Comparison of ENCODE assay signal across 10 cellular contexts in the genomic region with DNA sequence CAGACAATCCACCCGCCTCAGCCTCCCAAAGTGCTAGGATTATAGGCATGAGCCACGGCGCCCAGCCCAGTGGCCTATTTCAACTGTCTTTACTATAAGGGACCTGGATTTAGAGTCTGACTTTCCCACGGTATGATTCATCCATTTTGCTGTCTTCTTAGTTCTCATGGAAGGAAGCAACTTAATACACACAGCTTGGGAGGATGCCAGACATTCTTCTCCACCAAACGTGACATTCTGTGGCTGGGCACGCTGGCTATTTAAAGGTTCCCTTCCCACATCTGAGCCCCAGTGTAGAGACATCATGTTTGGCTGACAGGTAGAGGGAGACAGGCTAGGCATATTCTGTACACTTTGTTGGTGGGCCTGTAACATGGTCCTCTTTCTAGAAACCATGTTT. TPM values are rescaled to one million over a fixed set of nuclear protein-coding genes. Genes with fewer than 3 reads are reported as not detected.
DNase-seq lines count a peak whose midpoint lies in the region; ATAC-seq, FAIRE-seq and TF ChIP-seq lines count a peak whose summit lies in the region.
"Had no signal": no experiment of that assay in that cellular context is flagged by ENCODE, and none has a peak within 500 bp of the region (broad histone marks: within the 10 kb centered on the region; RNA-seq: fewer than 3 reads in every experiment).

No MANE protein-coding gene starts in this region.

- DNase-seq in H54 (ENCODE audit: insufficient read length, low spot score) = peak; percentile 60
- no peak for DNase-seq in SK-N-SH
- DNase-seq in fibroblast of villous mesenchyme (ENCODE audit: low read depth) = peak; percentile 93
- peak; percentile 70 to 80 for DNase-seq in gastrocnemius medialis
- DNase-seq in NCI-H748 treated with DMSO at 0.1 percent for 48 hours (lab: John Stamatoyannopoulos, UW) = no peak
- DNase-seq in activated CD4-positive, alpha-beta T cell treated with anti-CD3 and anti-CD28 coated beads, Interleukin-2, amount 50 U/mL, for 48 hours = no peak
- DNase-seq in activated CD4-positive, alpha-beta T cell treated with anti-CD3 and anti-CD28 coated beads for 36 hours = no peak
- DNase-seq: activated gamma-delta T cell, naive B cell had no signal

- H3K4me1 ChIP-seq in SK-N-SH (ENCODE audit: control insufficient read depth in 1 of 2, insufficient read depth in 2 of 2, low read depth in 1 of 2, low read length in 1 of 2) (peaks cover 0 to 4% of the 10 kb centered on the region in 2 experiments; a peak in 1 of 4 replicates), gastrocnemius medialis (peaks cover 10 to 12% of the 10 kb centered on the region in 2 donors)

- POLR2A ChIA-PET in SK-N-SH (lab: Yijun Ruan, JAX) = no interaction called here
- POLR2A ChIA-PET in activated CD4-positive, alpha-beta T cell treated with anti-CD3 and anti-CD28 coated beads for 36 hours (lab: Charles Lee) = no interaction called here

- H3K27ac ChIP-seq in SK-N-SH (ENCODE audit: low read depth in 2 of 2, low read length in 1 of 2) (peak overlapping the region in 1 of 2 experiments; percentile 79; a peak in 2 of 4 replicates), gastrocnemius medialis (peak overlapping the region; percentile 33 to 69 (median 56))

- H3K4me3 Mint-ChIP-seq in activated CD4-positive, alpha-beta T cell treated with anti-CD3 and anti-CD28 coated beads for 36 hours = no peak overlapping the region
- H3K4me3 Mint-ChIP-seq: naive B cell had no signal

- H3K9me3 ChIP-seq in SK-N-SH (no peaks in the 10 kb centered on the region), gastrocnemius medialis (no peaks in the 10 kb centered on the region)

- in situ Hi-C loops in gastrocnemius medialis (cut with MboI; ENCODE audit: low sequenced_read_pairs in 4 of 4) = no loop called here

- WGBS in SK-N-SH (ENCODE audit: low lambda C conversion rate) = 52% methylated on average over 6 of the region's 6 CpGs

- no peaks in the 10 kb centered on the region for H3K79me2 ChIP-seq in SK-N-SH (ENCODE audit: insufficient read depth)

- no peak for TF ChIP-seq RAD21 in SK-N-SH (IDR thresholded peaks at IDR 0.05; ENCODE audit: low read length)

- no peaks in the 10 kb centered on the region for H3K36me3 Mint-ChIP-seq in activated CD4-positive, alpha-beta T cell treated with anti-CD3 and anti-CD28 coated beads for 36 hours (ENCODE audit: low read depth)
- H3K36me3 Mint-ChIP-seq: naive B cell had no signal

- no peak overlapping the region for H2AFZ ChIP-seq in SK-N-SH (ENCODE audit: low read depth)

- H3K27me3 ChIP-seq in SK-N-SH (ENCODE audit: insufficient read depth) = no peaks in the 10 kb centered on the region
- H3K27me3 ChIP-seq in gastrocnemius medialis = no peaks in the 10 kb centered on the region

- H3K36me3 ChIP-seq in SK-N-SH (replicated peaks in 1 of 2; ENCODE audit: control insufficient read depth in 1 of 2, insufficient read depth in 2 of 2, low read length in 1 of 2) (no peaks in the 10 kb centered on the region), gastrocnemius medialis (no peaks in the 10 kb centered on the region)

- no peak for TF ChIP-seq CTCF in SK-N-SH (IDR thresholded peaks at IDR 0.05)
- no peak for TF ChIP-seq CTCF in fibroblast of villous mesenchyme (IDR thresholded peaks at IDR 0.05; ENCODE audit: insufficient read depth, low read depth, low read length)
- TF ChIP-seq CTCF in gastrocnemius medialis (IDR thresholded peaks at IDR 0.05 in 4 of 5, conservative IDR thresholded peaks at IDR 0.05 in 1 of 5) = peak in 1 of 5 experiments; percentile 23

- FAIRE-seq in H54 (lab: Jason Lieb, UNC) = peak; percentile 89

- peaks cover 4% of the 10 kb centered on the region for H3K9me3 Mint-ChIP-seq in activated CD4-positive, alpha-beta T cell treated with anti-CD3 and anti-CD28 coated beads for 36 hours (ENCODE audit: low read depth)

- no peak for TF ChIP-seq EP300 in SK-N-SH (IDR thresholded peaks at IDR 0.05; ENCODE audit: borderline replicate concordance in 1 of 2, low read depth in 1 of 2, low read length in 1 of 2)

- H3K4me2 ChIP-seq in SK-N-SH = no peak overlapping the region

- H3K27me3 Mint-ChIP-seq in activated CD4-positive, alpha-beta T cell treated with anti-CD3 and anti-CD28 coated beads for 36 hours = no peaks in the 10 kb centered on the region
- H3K27me3 Mint-ChIP-seq: naive B cell had no signal

- no peaks in the 10 kb centered on the region for H3K9me2 ChIP-seq in SK-N-SH

- H3K27ac Mint-ChIP-seq in activated CD4-positive, alpha-beta T cell treated with anti-CD3 and anti-CD28 coated beads for 36 hours = no peak overlapping the region
- H3K27ac Mint-ChIP-seq: naive B cell had no signal

- no peaks in the 10 kb centered on the region for H4K20me1 ChIP-seq in SK-N-SH (ENCODE audit: insufficient read depth)

- TF ChIP-seq POLR2A in H54 (IDR thresholded peaks at IDR 0.05; ENCODE audit: low read depth, low read length) (no peak), gastrocnemius medialis (IDR thresholded peaks at IDR 0.05) (no peak)

- H3K9ac ChIP-seq in SK-N-SH = peak overlapping the region; percentile 17; the same call in 1 of the 2 replicates

- peaks cover 4% of the 10 kb centered on the region for H3F3A ChIP-seq in SK-N-SH (replicated peaks; ENCODE audit: insufficient read depth)

- H3K4me3 ChIP-seq in SK-N-SH (ENCODE audit: low read depth in 2 of 2, low read length in 1 of 2) (no peak overlapping the region), fibroblast of villous mesenchyme (ENCODE audit: low read depth, low read length) (no peak overlapping the region), gastrocnemius medialis (no peak overlapping the region)

- H3K4me1 Mint-ChIP-seq in activated CD4-positive, alpha-beta T cell treated with anti-CD3 and anti-CD28 coated beads for 36 hours = no peaks in the 10 kb centered on the region

- ATAC-seq in gastrocnemius medialis = peak; percentile 96 to 99
- no peak for ATAC-seq in GM21423 (IDR thresholded peaks at IDR 0.05; ENCODE audit: unreplicated experiment)
- no peak for ATAC-seq in activated CD4-positive, alpha-beta T cell treated with anti-CD3 and anti-CD28 coated beads for 36 hours

- CTCF ChIA-PET in SK-N-SH (lab: Yijun Ruan, JAX) = no interaction called here
- CTCF ChIA-PET in activated CD4-positive, alpha-beta T cell treated with anti-CD3 and anti-CD28 coated beads for 36 hours (lab: Charles Lee) = no interaction called here

- intact Hi-C loops in gastrocnemius medialis (cut with DNase I; ENCODE audit: low total_unique reads) = no loop called here
- intact Hi-C loops in activated CD4-positive, alpha-beta T cell treated with anti-CD3 and anti-CD28 coated beads for 36 hours (cut with DNase I, micrococcal nuclease) = no loop called here

TF ChIP-seq in SK-N-SH, 30 proteins besides CTCF, POLR2A, EP300 and RAD21:
- no peak for TF ChIP-seq CHD2 (IDR thresholded peaks at IDR 0.05; ENCODE audit: low read length, partially characterized antibody)
- peak; percentile 35; the same call in 1 of the 2 replicates for TF ChIP-seq FOSL2 (IDR thresholded peaks at IDR 0.05; ENCODE audit: borderline replicate concordance, low read depth)
- TF ChIP-seq, protein P1, sequence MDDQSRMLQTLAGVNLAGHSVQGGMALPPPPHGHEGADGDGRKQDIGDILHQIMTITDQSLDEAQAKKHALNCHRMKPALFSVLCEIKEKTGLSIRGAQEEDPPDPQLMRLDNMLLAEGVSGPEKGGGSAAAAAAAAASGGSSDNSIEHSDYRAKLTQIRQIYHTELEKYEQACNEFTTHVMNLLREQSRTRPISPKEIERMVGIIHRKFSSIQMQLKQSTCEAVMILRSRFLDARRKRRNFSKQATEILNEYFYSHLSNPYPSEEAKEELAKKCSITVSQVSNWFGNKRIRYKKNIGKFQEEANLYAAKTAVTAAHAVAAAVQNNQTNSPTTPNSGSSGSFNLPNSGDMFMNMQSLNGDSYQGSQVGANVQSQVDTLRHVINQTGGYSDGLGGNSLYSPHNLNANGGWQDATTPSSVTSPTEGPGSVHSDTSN (IDR thresholded peaks at IDR 0.05) = no peak

RNA-seq across cellular contexts. Expression of a gene that starts 26.2 kb away (rescaled TPM):
- 1.8 and 2.4 TPM in 2 replicates for polyA plus RNA-seq in SK-N-SH (2012; rRNA removed)
- 1.2 and 2.0 TPM in 2 replicates for polyA plus RNA-seq in SK-N-SH (2012; cell fraction: cytosol; rRNA removed)
- polyA plus RNA-seq in SK-N-SH (2012; cell fraction: nucleus; rRNA removed) = 4.3 and 4.7 TPM in 2 replicates
- 22.0 and 37.0 TPM in 2 replicates for total RNA-seq in fibroblast of villous mesenchyme
- 1 to 10 TPM; 2.7 to 4.8 (median 4.3) TPM for total RNA-seq in gastrocnemius medialis
- 1 to 10 TPM; 5.0 to 5.1 TPM for total RNA-seq in activated CD4-positive, alpha-beta T cell treated with anti-CD3 and anti-CD28 coated beads for 36 hours

RNA-seq across cellular contexts. Expression of a gene that starts 39.9 kb away (rescaled TPM):
- polyA plus RNA-seq in SK-N-SH (2012; rRNA removed) = 35.1 and 43.7 TPM in 2 replicates
- 26.8 and 28.2 TPM in 2 replicates for polyA plus RNA-seq in SK-N-SH (2012; cell fraction: cytosol; rRNA removed)
- 58.5 and 98.0 TPM in 2 replicates for polyA plus RNA-seq in SK-N-SH (2012; cell fraction: nucleus; rRNA removed)
- 56.6 and 65.1 TPM in 2 replicates for total RNA-seq in fibroblast of villous mesenchyme
- total RNA-seq in gastrocnemius medialis = 10 to 100 TPM; 23.2 to 38.4 (median 28.0) TPM
- 10 to 100 TPM; 41.4 to 43.9 TPM for total RNA-seq in activated CD4-positive, alpha-beta T cell treated with anti-CD3 and anti-CD28 coated beads for 36 hours

Comparison
In these comparisons a context has a peak if more than half of its experiments do, and no peak if none do; other contexts are left out.
1. DNase-seq: peak in H54 (single experiment), fibroblast of villous mesenchyme (single experiment) and gastrocnemius medialis (2 of 2); none in SK-N-SH (single experiment), NCI-H748 treated with DMSO at 0.1 percent for 48 hours (single experiment), activated CD4-positive, alpha-beta T cell treated with anti-CD3 and anti-CD28 coated beads, Interleukin-2, amount 50 U/mL, for 48 hours (0 of 2) and activated CD4-positive, alpha-beta T cell treated with anti-CD3 and anti-CD28 coated beads for 36 hours (single experiment).
2. ATAC-seq: peak in gastrocnemius medialis (2 of 2); none in GM21423 (single experiment) and activated CD4-positive, alpha-beta T cell treated with anti-CD3 and anti-CD28 coated beads for 36 hours (single experiment).